In genomic region chr5:373710-374602, GRCh38 we compare ENCODE assay signal across 8 cellular contexts. TPM values are rescaled to one million over a fixed set of nuclear protein-coding genes. Genes with fewer than 3 reads are reported as not detected.
DNase-seq lines count a peak whose midpoint lies in the region; TF ChIP-seq lines count a peak whose summit lies in the region.

No MANE protein-coding gene starts in this region.

- no peak overlapping the region for H2AK5ac ChIP-seq in trophoblast cell (ENCODE audit: low read length)

- H3K18ac ChIP-seq in trophoblast cell (ENCODE audit: low read length): no peak overlapping the region

- peaks cover 11% of the 10 kb centered on the region for H3K27me3 ChIP-seq in trophoblast cell (ENCODE audit: insufficient read depth, low read length)
- H3K27me3 ChIP-seq in uterus: no peaks in the 10 kb centered on the region

- H3K9ac ChIP-seq in trophoblast cell (ENCODE audit: low read length): no peak overlapping the region

- TF ChIP-seq CTCF in fibroblast of pulmonary artery (IDR thresholded peaks at IDR 0.05; ENCODE audit: low read length, missing control alignments) (no peak), uterus (IDR thresholded peaks at IDR 0.05) (no peak)

- H3K4ac ChIP-seq in trophoblast cell (ENCODE audit: low read depth, low read length): no peak overlapping the region

- WGBS in trophoblast cell (ENCODE audit: extremely low coverage, insufficient coverage, insufficient read length): no CpG with 5 or more reads among the region's 86 CpGs

- DNase-seq in DMS 273 treated with DMSO at 0.1 percent for 48 hours (lab: John Stamatoyannopoulos, UW): peak; percentile 2
- peak; percentile 69 for DNase-seq in H4 (ENCODE audit: low spot score)
- peak; percentile 15 for DNase-seq in NCI-H460 (ENCODE audit: extremely low read depth, low read depth)
- peak; percentile 55 for DNase-seq in activated T-cell treated with anti-CD3 and anti-CD28 coated beads for 1 hour (ENCODE audit: low read depth)
- DNase-seq in fibroblast of pulmonary artery (ENCODE audit: low read depth): peak; percentile 74
- peak in 1 of 2 donors; percentile 38 for DNase-seq in trophoblast cell
- peak in 1 of 2 donors; percentile 5 for DNase-seq in uterus
- no peak for DNase-seq in retina

- peak overlapping the region; percentile 43 for H3K4me2 ChIP-seq in trophoblast cell (ENCODE audit: low read length)

- H2BK12ac ChIP-seq in trophoblast cell (ENCODE audit: low read length): no peak overlapping the region

- intact Hi-C loops in uterus (cut with DNase I; ENCODE audit: low total_unique reads): no loop called here

- H3K4me3 ChIP-seq in fibroblast of pulmonary artery (replicated peaks; ENCODE audit: low read depth, low read length) (peak overlapping the region; percentile 30), trophoblast cell (ENCODE audit: low read depth, low read length) (no peak overlapping the region), uterus (peak overlapping the region; percentile 19 to 33)

- no peaks in the 10 kb centered on the region for H3K79me2 ChIP-seq in trophoblast cell (ENCODE audit: control insufficient read depth, insufficient read depth, low read length, poor library complexity)

- no peak overlapping the region for H4K91ac ChIP-seq in trophoblast cell (ENCODE audit: low read depth, low read length)

- no peak overlapping the region for H2BK5ac ChIP-seq in trophoblast cell (ENCODE audit: low read depth, low read length, poor library complexity)

- H3K23ac ChIP-seq in trophoblast cell (ENCODE audit: low read length): no peak overlapping the region

- H4K12ac ChIP-seq in trophoblast cell (ENCODE audit: low read depth, low read length): no peak overlapping the region

- H3K4me1 ChIP-seq in trophoblast cell (ENCODE audit: control insufficient read depth in 1 of 2, insufficient read depth in 2 of 2, low read length in 2 of 2) (peaks cover 9% of the 10 kb centered on the region in 2 experiments), uterus (peaks cover 0 to 13% of the 10 kb centered on the region in 2 donors)

- no peak for TF ChIP-seq POLR2A in uterus (IDR thresholded peaks at IDR 0.05)

- no peak overlapping the region for H2BK120ac ChIP-seq in trophoblast cell (ENCODE audit: insufficient read depth, low read length, poor library complexity)

- no peaks in the 10 kb centered on the region for H3K36me3 ChIP-seq in trophoblast cell (ENCODE audit: control insufficient read depth in 1 of 2, insufficient read depth in 2 of 2, low read length in 2 of 2)
- no peaks in the 10 kb centered on the region for H3K36me3 ChIP-seq in uterus

- no peaks in the 10 kb centered on the region for H3K9me3 ChIP-seq in trophoblast cell (ENCODE audit: insufficient read depth, low read depth, low read length)
- no peaks in the 10 kb centered on the region for H3K9me3 ChIP-seq in uterus

- H3K27ac ChIP-seq in trophoblast cell (ENCODE audit: low read depth, low read length): no peak overlapping the region
- H3K27ac ChIP-seq in uterus: peak overlapping the region in 1 of 2 donors; percentile 48

- H2AFZ ChIP-seq in trophoblast cell (ENCODE audit: insufficient read depth, low read length, poor library complexity): no peak overlapping the region

- H3K79me1 ChIP-seq in trophoblast cell (ENCODE audit: low read length): peaks cover 2% of the 10 kb centered on the region

- H3K14ac ChIP-seq in trophoblast cell (ENCODE audit: low read length): no peak overlapping the region

- H4K8ac ChIP-seq in trophoblast cell (ENCODE audit: low read depth, low read length): no peak overlapping the region

RNA-seq across cellular contexts. Expression of gene AHRR, which starts 52.4 kb away (rescaled TPM):
- 10.8 and 12.9 TPM in 2 replicates for total RNA-seq in H4 (2014; rRNA removed; shearing (Covaris generic))
- total RNA-seq in NCI-H460 (2014; rRNA removed; shearing (Covaris generic)): 3.2 and 3.7 TPM in 2 replicates
- polyA plus RNA-seq in NCI-H460 (2014; cell fraction: nucleus; rRNA removed): 1.6 and 5.2 TPM in 2 replicates
- 1.1 and 1.3 TPM in 2 replicates for polyA plus RNA-seq in trophoblast cell (2013)
- 1 to 10 TPM in 2 of 4 donors, under 1 TPM in 1, not detected in 1; 0.26 to 9.1 (median 6.6) TPM for total RNA-seq in uterus
